36 cellular contexts compared by ENCODE assay signal in the genomic region with DNA sequence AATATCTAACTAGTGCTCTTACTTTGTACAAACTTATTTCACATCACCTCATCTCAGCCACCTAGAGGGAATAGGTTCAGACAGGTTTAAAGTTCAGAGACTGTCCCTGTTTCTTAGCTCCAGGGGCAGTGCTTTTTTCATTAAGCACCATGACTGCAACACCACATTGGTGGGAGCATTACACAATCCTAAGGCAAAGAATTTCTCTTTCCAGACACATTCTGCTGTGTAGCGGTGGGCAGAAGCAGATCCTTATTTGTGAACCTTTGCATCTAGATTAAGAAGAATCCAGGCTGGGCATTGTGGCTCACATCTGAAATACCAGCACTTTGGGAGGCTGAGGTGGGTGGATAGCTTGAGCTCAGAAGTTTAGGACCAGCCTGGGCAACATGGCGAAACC. TPM values are rescaled to one million over a fixed set of nuclear protein-coding genes. Genes with fewer than 3 reads are reported as not detected.
"Had no signal": no experiment of that assay in that cellular context is flagged by ENCODE, and none has a peak within 500 bp of the region (broad histone marks: within the 10 kb centered on the region; RNA-seq: fewer than 3 reads in every experiment).

No MANE protein-coding gene starts in this region.

- DNase-seq: activated B cell treated with CpG ODN at 0.5 μM for 24 hours; activated CD4-positive, alpha-beta memory T cell treated with anti-CD3 and anti-CD28 coated beads for 36 hours; activated CD4-positive, alpha-beta T cell treated with anti-CD3 and anti-CD28 coated beads for 4 hours; activated CD4-positive, alpha-beta T cell treated with anti-CD3 and anti-CD28 coated beads, Interleukin-2, amount 50 U/mL, for 1 hour; activated CD4-positive, CD25-positive, alpha-beta regulatory T cell treated with anti-CD3 and anti-CD28 coated beads, Interleukin-2, amount 50 U/mL, for 72 hours; activated CD8-positive, alpha-beta memory T cell treated with anti-CD3 and anti-CD28 coated beads, Interleukin-2, amount 50 U/mL, for 4 hours; activated naive CD4-positive, alpha-beta T cell treated with anti-CD3 and anti-CD28 coated beads, Interleukin-2, amount 10 ng/mL, durations not matched to agents 7 days and 5 days; activated naive CD8-positive, alpha-beta T cell treated with anti-CD3 and anti-CD28 coated beads, Interleukin-2, amount 50 U/mL, for 24 hours; activated T-cell treated with anti-CD3 and anti-CD28 coated beads for 4 hours; activated T-cell treated with anti-CD3 and anti-CD28 coated beads, Interleukin-2, amount 50 U/mL, for 4 hours; amniotic stem cell; caudate nucleus; cerebellar nuclear complex; Kasumi-1; KG1; MG63; NCI-H1092; NCI-H1436 treated with DMSO at 0.1 percent for 48 hours; NCI-H1694 treated with DMSO at 0.1 percent for 48 hours; NCI-H2029; NCI-H510A; NCI-H526; NCI-H748 treated with DMSO at 0.1 percent for 48 hours; NK-92 treated with Interleukin-12 subunit alpha and Interleukin-12 subunit beta, amount 100 ng/mL, for 24 hours; PC-3; Peyer's patch; SIG-M5; SW 1271; T-helper 1 cell; T-helper 2 cell; T-helper 9 cell had no signal

- H3K4me3 ChIP-seq: ascending aorta, MG63, Peyer's patch had no signal

- H3K27me3 ChIP-seq: ascending aorta, MG63, Peyer's patch had no signal

- H3K27ac ChIP-seq: ascending aorta, Peyer's patch, RWPE1, VCaP had no signal

- H3K36me3 ChIP-seq: ascending aorta, MG63, Peyer's patch had no signal

- H3K9me3 ChIP-seq: ascending aorta, MG63, Peyer's patch had no signal

- H3K4me1 ChIP-seq: ascending aorta, Peyer's patch had no signal

RNA-seq across cellular contexts. Expression of gene LCA5L, which starts 16.1 kb away (rescaled TPM):
- total RNA-seq: activated T-helper 1 cell treated with anti-CD3 and anti-CD28 coated beads, Interleukin-12 subunit alpha, Interleukin-12 subunit beta, Interleukin-2, Interleukin-4 antibody, amounts not matched to agents 30 ng/mL and 10 ng/mL and 1 ng/mL, durations not matched to agents 14 hours and 24 hours and 36 hours; ascending aorta had no signal
- polyA plus RNA-seq: IgD-negative memory B cell had no signal

RNA-seq across cellular contexts. Expression of gene SH3BGR, which starts 22.3 kb away (rescaled TPM):
- total RNA-seq: ascending aorta had no signal
